31 cellular contexts compared by ENCODE assay signal in the genomic region with DNA sequence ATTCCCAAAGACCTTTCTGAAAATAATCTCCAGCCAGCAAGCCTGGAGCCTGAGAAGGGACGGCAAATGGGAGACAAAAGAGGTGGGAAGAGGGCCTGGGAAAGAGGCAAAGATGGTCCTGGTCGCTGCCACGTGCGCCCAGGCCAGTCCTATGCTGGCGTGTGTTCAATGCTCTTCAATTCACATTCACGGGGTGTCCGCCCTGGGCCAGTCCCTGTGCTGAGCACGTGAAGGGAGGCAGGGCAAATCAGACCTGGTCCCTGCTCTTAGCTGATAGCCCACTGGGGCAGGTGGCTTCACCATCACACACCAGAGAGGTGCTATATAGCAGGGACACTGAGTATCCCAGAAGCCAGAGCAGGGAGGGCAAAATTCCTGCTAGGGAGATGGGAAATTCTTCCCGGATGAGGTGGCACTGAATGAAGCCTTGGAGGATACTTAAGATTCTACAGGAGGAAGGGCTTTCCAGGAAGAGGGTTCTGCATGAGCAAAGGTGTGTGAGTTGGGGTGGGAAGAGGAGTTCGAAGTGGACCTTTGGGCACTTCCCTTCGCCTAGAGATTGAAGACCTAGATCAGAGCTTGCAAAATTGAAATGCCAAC.
"Had no signal": no experiment of that assay in that cellular context is flagged by ENCODE, and none has a peak within 500 bp of the region (broad histone marks: within the 10 kb centered on the region; RNA-seq: fewer than 3 reads in every experiment).

No MANE protein-coding gene starts in this region.

- H3K4me1 ChIP-seq: gastrocnemius medialis, pancreas, prostate gland, stomach, thyroid gland, upper lobe of right lung had no signal

- ATAC-seq: gastrocnemius medialis; left colon; naive thymus-derived CD4-positive, alpha-beta T cell; pancreas; stimulated activated naive B cell treated with anti-CD40 and anti-IgM and Interleukin-4, amounts not matched to agents 10 μg/mL and 1 μg/mL and 100 μg/mL, for 72 hours; T-helper 17 cell; upper lobe of right lung had no signal

- H3K9me3 ChIP-seq: gastrocnemius medialis, pancreas, prostate gland, thyroid gland, upper lobe of right lung had no signal

- H3K27ac ChIP-seq: brain microvascular endothelial cell, gastrocnemius medialis, pancreas, prostate gland, stomach, thyroid gland, upper lobe of right lung had no signal

- H3K36me3 ChIP-seq: brain microvascular endothelial cell, gastrocnemius medialis, pancreas, prostate gland, stomach, thyroid gland, upper lobe of right lung had no signal

- DNase-seq: activated CD4-positive, alpha-beta memory T cell treated with anti-CD3 and anti-CD28 coated beads for 36 hours; activated CD4-positive, alpha-beta T cell treated with anti-CD3 and anti-CD28 coated beads, Interleukin-2, amount 10 ng/mL, durations not matched to agents 24 days and 14 days; activated CD4-positive, CD25-positive, alpha-beta regulatory T cell treated with anti-CD3 and anti-CD28 coated beads, Interleukin-2, amount 50 U/mL, for 72 hours; activated CD8-positive, alpha-beta memory T cell treated with anti-CD3 and anti-CD28 coated beads, Interleukin-2, amount 50 U/mL, for 4 hours; activated effector memory CD4-positive, alpha-beta T cell treated with anti-CD3 and anti-CD28 coated beads, Interleukin-2, amount 50 U/mL, for 16 hours; activated naive CD4-positive, alpha-beta T cell treated with anti-CD3 and anti-CD28 coated beads, Interleukin-2, amount 10 ng/mL, durations not matched to agents 7 days and 5 days; activated naive CD8-positive, alpha-beta T cell treated with anti-CD3 and anti-CD28 coated beads, Interleukin-2, amount 10 ng/mL, durations not matched to agents 7 days and 5 days; activated T-cell treated with anti-CD3 and anti-CD28 coated beads, Interleukin-2, amount 50 U/mL, for 1 hour; brain microvascular endothelial cell; central memory CD4-positive, alpha-beta T cell; gastrocnemius medialis; glutamatergic neuron; left colon; mammary epithelial cell; midbrain; naive thymus-derived CD4-positive, alpha-beta T cell; nucleus accumbens; pancreas; stimulated activated CD4-positive, alpha-beta T cell treated with anti-CD3 and anti-CD28 coated beads, Interleukin-1b, Interleukin-23, amount 100 ng/mL, for 48 hours; stimulated activated CD4-positive, alpha-beta T cell treated with anti-CD3 and anti-CD28 coated beads, Interleukin-4, amount 100 ng/mL, for 4 hours; stimulated activated naive B cell treated with anti-CD40 and anti-IgM and Interleukin-4, amounts not matched to agents 10 μg/mL and 1 μg/mL and 100 μg/mL, for 72 hours; stomach; T-helper 17 cell; T1000; thyroid gland; upper lobe of right lung had no signal

- H3K4me2 ChIP-seq: smooth muscle cell had no signal

- H3K27me3 ChIP-seq: brain microvascular endothelial cell, gastrocnemius medialis, pancreas, thyroid gland, upper lobe of right lung had no signal

- FAIRE-seq: astrocyte, endometrium, keratinocyte, pancreas had no signal

- H3K4me3 ChIP-seq: gastrocnemius medialis, pancreas, prostate gland, smooth muscle cell, stomach, thyroid gland, upper lobe of right lung had no signal
